ENCODE assay signal across 9 cellular contexts in the genomic region with DNA sequence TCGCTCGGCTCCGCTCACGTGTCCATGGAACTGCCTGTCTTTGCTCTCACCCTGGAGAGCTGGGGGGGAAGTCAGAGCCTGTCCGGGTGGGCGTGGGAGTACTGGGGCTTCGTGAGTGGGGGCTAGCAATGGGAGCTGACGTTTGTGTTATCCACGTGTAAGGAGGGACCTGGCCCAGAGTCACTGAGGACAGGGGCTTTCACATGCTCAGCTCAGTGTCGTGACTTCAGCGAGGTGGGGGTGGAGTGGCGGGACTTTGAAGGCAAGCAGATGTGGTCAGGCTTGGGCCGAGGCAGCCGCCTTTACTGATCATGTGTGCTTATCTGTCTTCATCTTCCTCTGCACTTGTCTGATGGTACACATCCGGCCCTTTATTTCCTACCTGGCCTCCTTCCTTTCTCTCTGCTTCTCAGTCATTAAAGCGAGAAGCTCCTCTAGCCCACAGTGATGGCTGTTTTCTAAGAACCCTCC.
DNase-seq lines count a peak whose midpoint lies in the region; ATAC-seq and TF ChIP-seq lines count a peak whose summit lies in the region.
"Had no signal": no experiment of that assay in that cellular context is flagged by ENCODE, and none has a peak within 500 bp of the region (broad histone marks: within the 10 kb centered on the region; RNA-seq: fewer than 3 reads in every experiment).

No MANE protein-coding gene starts in this region.

- H3K27me3 Mint-ChIP-seq in central memory CD8-positive, alpha-beta T cell = no peaks in the 10 kb centered on the region

- peaks cover 22 to 78% (median 66%) of the 10 kb centered on the region in 9 donors for H3K4me1 ChIP-seq in heart right ventricle

- no peaks in the 10 kb centered on the region for H3K9me3 ChIP-seq in heart right ventricle

- WGBS in heart right ventricle, 2 donors = 41 to 60% methylated on average over 16 of the region's 16 CpGs

- H3K36me3 Mint-ChIP-seq in central memory CD8-positive, alpha-beta T cell (ENCODE audit: insufficient read depth) = peaks cover 2% of the 10 kb centered on the region

- intact Hi-C loops in heart right ventricle (cut with DNase I) (loop anchor here in 8 of 10 donors (2.0 to 10.0 kb wide), 8 partner anchors 14 to 148 kb away; a partner anchor contains a TSS), left cardiac atrium (cut with DNase I) (loop anchor here in 1 of 2 donors (5.0 kb wide), 2 partner anchors 74 to 126 kb away; a partner anchor contains a TSS)

- no peaks in the 10 kb centered on the region for H3K27me3 ChIP-seq in heart right ventricle

- peak overlapping the region; percentile 14 for H3K4me3 Mint-ChIP-seq in central memory CD8-positive, alpha-beta T cell
- H3K4me3 Mint-ChIP-seq: H9 had no signal

- H3K27ac Mint-ChIP-seq in central memory CD8-positive, alpha-beta T cell (ENCODE audit: low read depth) = peak overlapping the region; percentile 47
- H3K27ac Mint-ChIP-seq: H9 had no signal

- peak in 1 of 8 donors; percentile 3 for ATAC-seq in heart right ventricle
- ATAC-seq in left cardiac atrium = no peak
- ATAC-seq in central memory CD8-positive, alpha-beta T cell (replicated peaks; ENCODE audit: extremely low read depth, poor library complexity, severe bottlenecking) = peak; percentile 88
- no peak for ATAC-seq in HG02973 (IDR thresholded peaks at IDR 0.05; ENCODE audit: unreplicated experiment)

- no peak overlapping the region for H3K4me3 ChIP-seq in heart right ventricle

- peak overlapping the region in 9 of 10 donors; percentile 37 to 97 (median 76) for H3K27ac ChIP-seq in heart right ventricle

- H3K36me3 ChIP-seq in heart right ventricle = peaks cover 0 to 16% (median 8%) of the 10 kb centered on the region in 9 donors

- peaks cover 48% of the 10 kb centered on the region for H3K4me1 Mint-ChIP-seq in central memory CD8-positive, alpha-beta T cell

- no peaks in the 10 kb centered on the region for H3K9me3 Mint-ChIP-seq in central memory CD8-positive, alpha-beta T cell

- no peak for TF ChIP-seq CTCF in heart right ventricle (IDR thresholded peaks at IDR 0.05)

- DNase-seq in heart right ventricle = no peak
- DNase-seq in left cardiac atrium = no peak
- peak; percentile 37 to 53 for DNase-seq in central memory CD8-positive, alpha-beta T cell (ENCODE audit: low spot score in 2 of 2)
- peak; percentile 35 for DNase-seq in stimulated activated CD4-positive, alpha-beta T cell treated with anti-CD3 and anti-CD28 coated beads, Interleukin-12 subunit alpha, Interleukin-12 subunit beta, amount 100 ng/mL, for 4 hours
- DNase-seq in DMS114 treated with DMSO at 0.1 percent for 48 hours (lab: John Stamatoyannopoulos, UW; ENCODE audit: unreplicated experiment) = no peak
- no peak for DNase-seq in NCI-H1694 (lab: John Stamatoyannopoulos, UW)
- DNase-seq in NCI-H526 treated with DMSO at 0.1 percent for 48 hours (lab: John Stamatoyannopoulos, UW) = no peak
- DNase-seq: H9 had no signal

Comparison
In these comparisons a context has a peak if more than half of its experiments do, and no peak if none do; other contexts are left out.
1. DNase-seq: peak in central memory CD8-positive, alpha-beta T cell (2 of 2) and stimulated activated CD4-positive, alpha-beta T cell treated with anti-CD3 and anti-CD28 coated beads, Interleukin-12 subunit alpha, Interleukin-12 subunit beta, amount 100 ng/mL, for 4 hours (single experiment); none in heart right ventricle (0 of 2), left cardiac atrium (single experiment), DMS114 treated with DMSO at 0.1 percent for 48 hours (single experiment), NCI-H1694 (single experiment) and NCI-H526 treated with DMSO at 0.1 percent for 48 hours (single experiment).